27 cellular contexts compared by ENCODE assay signal in the genomic region with DNA sequence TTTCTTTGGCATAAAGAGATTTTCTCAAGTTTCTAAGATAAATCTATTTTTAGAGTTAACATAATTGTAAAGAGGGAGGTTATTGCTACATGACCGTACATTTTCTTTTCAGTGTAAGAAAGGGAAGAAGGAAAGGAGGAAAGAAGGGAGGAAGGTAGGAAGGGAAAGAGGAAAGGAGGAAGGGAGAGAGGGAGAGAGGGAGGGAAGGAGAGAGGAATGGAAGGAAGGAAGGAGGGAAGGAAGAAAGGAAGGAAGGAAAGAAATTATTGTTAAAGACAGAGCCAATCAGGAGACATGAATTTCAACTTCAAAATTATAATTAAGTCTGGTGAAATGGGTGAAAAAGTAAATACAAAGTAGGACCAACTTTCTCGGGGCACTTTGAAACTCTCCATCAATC.
"Had no signal": no experiment of that assay in that cellular context is flagged by ENCODE, and none has a peak within 500 bp of the region (broad histone marks: within the 10 kb centered on the region; RNA-seq: fewer than 3 reads in every experiment).

No MANE protein-coding gene starts in this region.

- H3K9me3 ChIP-seq: stomach, suprapubic skin, testis, thoracic aorta, thyroid gland, tibial artery, tibial nerve, transverse colon, upper lobe of left lung, upper lobe of right lung, uterus, vagina had no signal

- DNase-seq: stimulated activated CD4-positive, alpha-beta T cell treated with anti-CD3 and anti-CD28 coated beads, Interleukin-2, amount 100 ng/mL, for 48 hours; stimulated activated CD4-positive, alpha-beta T cell treated with anti-CD3 and anti-CD28 coated beads, Interleukin-4, amount 100 ng/mL, for 1 hour; stimulated activated CD4-positive, alpha-beta T cell treated with anti-CD3 and anti-CD28 coated beads, Interleukin-4, amount 100 ng/mL, for 24 hours; stimulated activated CD4-positive, alpha-beta T cell treated with anti-CD3 and anti-CD28 coated beads, Interleukin-4, amount 100 ng/mL, for 4 hours; stimulated activated CD8-positive, alpha-beta memory T cell treated with anti-CD3 and anti-CD28 coated beads, Interleukin-4, amount 100 ng/mL, for 48 hours; stimulated activated naive B cell treated with anti-CD40 and anti-IgM and Interleukin-4, amounts not matched to agents 10 μg/mL and 1 μg/mL and 100 μg/mL, for 72 hours; stimulated activated naive CD4-positive, alpha-beta T cell; stimulated activated naive CD4-positive, alpha-beta T cell treated with Interleukin-2 at 50 U/mL for 16 hours; stimulated activated naive CD8-positive, alpha-beta T cell treated with anti-CD3 and anti-CD28 coated beads, Interleukin-15, amount 100 ng/mL, for 72 hours; stimulated activated naive CD8-positive, alpha-beta T cell treated with anti-CD3 and anti-CD28 coated beads, Interleukin-15, Interleukin-2, amounts not matched to agents 100 U/mL and 50 U/mL, for 24 hours; stomach; substantia nigra; testis; thyroid gland; tibial artery; transverse colon; trophoblast cell; upper lobe of left lung; upper lobe of right lung; uterus had no signal

- H3K27me3 ChIP-seq: stomach, suprapubic skin, testis, thyroid gland, tibial nerve, transverse colon, upper lobe of left lung, upper lobe of right lung, uterus, vagina had no signal

- H3K4me1 ChIP-seq: testis, thyroid gland, tibial artery, tibial nerve, transverse colon, upper lobe of left lung, upper lobe of right lung, uterus, vagina had no signal

- H3K27ac ChIP-seq: stomach, suprapubic skin, testis, thoracic aorta, thyroid gland, tibial artery, tibial nerve, transverse colon, upper lobe of left lung, upper lobe of right lung, uterus, vagina had no signal

- FAIRE-seq: urothelium cell line had no signal

- ATAC-seq: stimulated activated effector memory CD8-positive, alpha-beta T cell treated with anti-CD3 and anti-CD28 coated beads, Interleukin-12 subunit alpha, Interleukin-12 subunit beta, amount 100 ng/mL, for 72 hours; stimulated activated memory B cell treated with anti-CD40 and anti-IgM and Interleukin-4, amounts not matched to agents 10 μg/mL and 1 μg/mL and 100 μg/mL, for 72 hours; stimulated activated naive B cell treated with anti-CD40 and anti-IgM and Interleukin-4, amounts not matched to agents 10 μg/mL and 1 μg/mL and 100 μg/mL, for 72 hours; stimulated activated naive CD8-positive, alpha-beta T cell treated with anti-CD3 and anti-CD28 coated beads, Interleukin-15, amount 100 ng/mL, for 72 hours; stimulated activated naive CD8-positive, alpha-beta T cell treated with anti-CD3 and anti-CD28 coated beads, Interleukin-15, Interleukin-2, amounts not matched to agents 100 U/mL and 50 U/mL, for 24 hours; upper lobe of right lung had no signal

- H3K4me3 ChIP-seq: stomach, suprapubic skin, testis, thoracic aorta, thyroid gland, tibial artery, tibial nerve, transverse colon, upper lobe of left lung, upper lobe of right lung, uterus, vagina had no signal

- H3K36me3 ChIP-seq: stomach, suprapubic skin, thoracic aorta, thyroid gland, tibial artery, tibial nerve, transverse colon, upper lobe of left lung, upper lobe of right lung, uterus, vagina had no signal
